In genomic region chr11:75502138-75502537, GRCh38 we compare ENCODE assay signal across 26 cellular contexts.
"Had no signal": no experiment of that assay in that cellular context is flagged by ENCODE, and none has a peak within 500 bp of the region (broad histone marks: within the 10 kb centered on the region; RNA-seq: fewer than 3 reads in every experiment).

No MANE protein-coding gene starts in this region.

- H3K36me3 ChIP-seq: esophagus squamous epithelium, gastroesophageal sphincter, left ventricle myocardium inferior, sigmoid colon, vagina had no signal

- H3K36me3 Mint-ChIP-seq: activated CD4-positive, alpha-beta memory T cell treated with anti-CD3 and anti-CD28 coated beads for 36 hours; activated naive CD4-positive, alpha-beta T cell treated with anti-CD3 and anti-CD28 coated beads, Interleukin-2, amount 50 U/mL, for 24 hours; brain; mesothelial cell of epicardium; naive thymus-derived CD8-positive, alpha-beta T cell had no signal

- H3K27ac Mint-ChIP-seq: activated CD4-positive, alpha-beta memory T cell treated with anti-CD3 and anti-CD28 coated beads for 36 hours; activated naive CD4-positive, alpha-beta T cell treated with anti-CD3 and anti-CD28 coated beads, Interleukin-2, amount 50 U/mL, for 24 hours; mesothelial cell of epicardium; progenitor cell of endocrine pancreas had no signal

- H3K27ac ChIP-seq: left ventricle myocardium inferior, sigmoid colon, testis, vagina had no signal

- H3K4me3 ChIP-seq: dorsolateral prefrontal cortex, esophagus squamous epithelium, gastroesophageal sphincter, left ventricle myocardium inferior, sigmoid colon, smooth muscle cell, testis, vagina had no signal

- H3K4me1 Mint-ChIP-seq: activated naive CD4-positive, alpha-beta T cell treated with anti-CD3 and anti-CD28 coated beads, Interleukin-2, amount 50 U/mL, for 24 hours had no signal

- H3K27me3 Mint-ChIP-seq: activated CD4-positive, alpha-beta memory T cell treated with anti-CD3 and anti-CD28 coated beads for 36 hours; activated naive CD4-positive, alpha-beta T cell treated with anti-CD3 and anti-CD28 coated beads, Interleukin-2, amount 50 U/mL, for 24 hours; brain; naive thymus-derived CD8-positive, alpha-beta T cell had no signal

- H3K9me3 Mint-ChIP-seq: activated CD4-positive, alpha-beta memory T cell treated with anti-CD3 and anti-CD28 coated beads for 36 hours; activated naive CD4-positive, alpha-beta T cell treated with anti-CD3 and anti-CD28 coated beads, Interleukin-2, amount 50 U/mL, for 24 hours; brain; mesothelial cell of epicardium; naive thymus-derived CD8-positive, alpha-beta T cell had no signal

- DNase-seq: activated CD4-positive, alpha-beta memory T cell treated with anti-CD3 and anti-CD28 coated beads for 36 hours; activated CD4-positive, alpha-beta T cell treated with anti-CD3 and anti-CD28 coated beads for 48 hours; activated CD4-positive, CD25-positive, alpha-beta regulatory T cell; activated gamma-delta T cell; aorta; caudate nucleus; dorsolateral prefrontal cortex; esophagus squamous epithelium; head of caudate nucleus; hypothalamus; left ventricle myocardium inferior; mammary epithelial cell; naive thymus-derived CD8-positive, alpha-beta T cell; retina; sigmoid colon; stimulated activated CD4-positive, alpha-beta T cell treated with anti-CD3 and anti-CD28 coated beads, Interleukin-15, amount 100 ng/mL, for 24 hours; stimulated activated naive CD4-positive, alpha-beta T cell; testis; trophoblast cell had no signal

- ATAC-seq: gastroesophageal sphincter; naive thymus-derived CD8-positive, alpha-beta T cell had no signal

- H3K4me3 Mint-ChIP-seq: activated CD4-positive, alpha-beta memory T cell treated with anti-CD3 and anti-CD28 coated beads for 36 hours; activated naive CD4-positive, alpha-beta T cell treated with anti-CD3 and anti-CD28 coated beads, Interleukin-2, amount 50 U/mL, for 24 hours; brain; mesothelial cell of epicardium; naive thymus-derived CD8-positive, alpha-beta T cell had no signal

- H3K9me3 ChIP-seq: esophagus squamous epithelium, gastroesophageal sphincter, left ventricle myocardium inferior, sigmoid colon, testis, vagina had no signal
